ENCODE assay signal across 6 cellular contexts in genomic region chrY:8092926-8093325, GRCh38.
"Had no signal": no experiment of that assay in that cellular context is flagged by ENCODE, and none has a peak within 500 bp of the region (broad histone marks: within the 10 kb centered on the region; RNA-seq: fewer than 3 reads in every experiment).

No MANE protein-coding gene starts in this region.

- DNase-seq: H9, HCEC 1CT, KBM-7 had no signal

- H3K4me2 ChIP-seq: GM23338 had no signal

- H2AFZ ChIP-seq: GM23338 had no signal

- H3K4me3 ChIP-seq: GM23338 had no signal

- ATAC-seq: GM23338, HepG2 had no signal

- H3K27ac ChIP-seq: HL-60 had no signal
